In the genomic region with DNA sequence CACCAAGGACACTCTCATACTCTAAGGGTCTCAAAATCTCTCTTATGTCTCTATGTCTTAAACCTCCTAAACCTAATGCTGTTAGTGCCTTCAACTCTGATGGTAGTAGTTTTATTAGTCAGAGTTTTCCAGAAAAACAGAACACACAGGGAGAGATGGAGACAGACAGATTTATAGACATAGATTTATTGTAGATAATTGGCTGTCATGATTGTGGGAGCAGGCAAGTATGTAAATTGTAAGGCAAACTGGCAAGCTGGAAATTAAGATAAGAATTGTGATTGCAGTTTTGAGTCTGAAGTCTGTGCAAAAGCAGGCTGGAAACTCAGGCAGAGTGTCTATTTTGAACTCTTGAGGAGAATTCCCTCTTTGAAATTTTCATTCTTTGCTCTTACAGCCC, we compare ENCODE assay signal across 26 cellular contexts.
"Had no signal": no experiment of that assay in that cellular context is flagged by ENCODE, and none has a peak within 500 bp of the region (broad histone marks: within the 10 kb centered on the region; RNA-seq: fewer than 3 reads in every experiment).

No MANE protein-coding gene starts in this region.

- H3K9me3 ChIP-seq: esophagus squamous epithelium, gastrocnemius medialis, heart right ventricle, left lung, lower lobe of right lung, mucosa of descending colon had no signal

- H3K36me3 ChIP-seq: esophagus squamous epithelium, gastrocnemius medialis, heart right ventricle, left lung, lower lobe of right lung had no signal

- DNase-seq: dermis blood vessel endothelial cell; dorsolateral prefrontal cortex; effector CD4-positive, alpha-beta T cell; effector memory CD4-positive, alpha-beta T cell; erythroblast; esophagus squamous epithelium; foreskin fibroblast; foreskin melanocyte; gastrocnemius medialis; glutamatergic neuron; head of caudate nucleus; heart right ventricle; hippocampal formation; left cardiac atrium; left ventricle myocardium superior; lower lobe of right lung; mesenchymal stem cell; mucosa of descending colon; naive B cell had no signal

- FAIRE-seq: colon, islet of Langerhans, keratinocyte had no signal

- H3K27ac Mint-ChIP-seq: mesothelial cell of epicardium, naive B cell had no signal

- H3K27me3 Mint-ChIP-seq: naive B cell had no signal

- H3K27ac ChIP-seq: coronary artery, dorsolateral prefrontal cortex, epithelial cell of prostate, esophagus squamous epithelium, gastrocnemius medialis, heart right ventricle, left lung, lower lobe of right lung had no signal

- H3K4me1 Mint-ChIP-seq: naive B cell had no signal

- H3K36me3 Mint-ChIP-seq: mesothelial cell of epicardium, naive B cell had no signal

- H3K4me3 Mint-ChIP-seq: mesothelial cell of epicardium, naive B cell had no signal

- H3K27me3 ChIP-seq: dorsolateral prefrontal cortex, esophagus squamous epithelium, gastrocnemius medialis, heart right ventricle, left lung had no signal

- H3K4me3 ChIP-seq: coronary artery, dorsolateral prefrontal cortex, esophagus squamous epithelium, gastrocnemius medialis, heart right ventricle, left lung, lower lobe of right lung, mucosa of descending colon had no signal

- H3K4me1 ChIP-seq: esophagus squamous epithelium, gastrocnemius medialis, heart right ventricle, left lung, lower lobe of right lung had no signal
